In genomic region chr1:18530567-18531502, GRCh38 we compare ENCODE assay signal across 15 cellular contexts. TPM values are rescaled to one million over a fixed set of nuclear protein-coding genes. Genes with fewer than 3 reads are reported as not detected.
DNase-seq lines count a peak whose midpoint lies in the region; ATAC-seq, FAIRE-seq and TF ChIP-seq lines count a peak whose summit lies in the region.
"Had no signal": no experiment of that assay in that cellular context is flagged by ENCODE, and none has a peak within 500 bp of the region (broad histone marks: within the 10 kb centered on the region; RNA-seq: fewer than 3 reads in every experiment).

No MANE protein-coding gene starts in this region.

- DNase-seq in A673 (ENCODE audit: low spot score) (peak; percentile 57), GM13976 (ENCODE audit: low spot score) (peak; percentile 14), RCC 7860 (ENCODE audit: low spot score) (peak; percentile 18), keratinocyte (ENCODE audit: low read depth, low spot score) (no peak), retina (no peak)
- DNase-seq in activated T-cell treated with anti-CD3 and anti-CD28 coated beads, Interleukin-2, amount 50 U/mL, for 1 hour = no peak
- DNase-seq: Calu3; naive thymus-derived CD4-positive, alpha-beta T cell; stimulated activated CD4-positive, alpha-beta T cell treated with anti-CD3 and anti-CD28 coated beads, Interleukin-1b, Interleukin-23, amount 100 ng/mL, for 48 hours had no signal

- no peak overlapping the region for H3K9ac ChIP-seq in keratinocyte (ENCODE audit: control insufficient read depth, extremely low read depth, insufficient read depth, low read length)

- no peaks in the 10 kb centered on the region for H3K9me3 ChIP-seq in A673 (ENCODE audit: low read depth, low read length, poor library complexity, severe bottlenecking)
- H3K9me3 ChIP-seq in keratinocyte (ENCODE audit: control insufficient read depth, low read depth, low read length) = no peaks in the 10 kb centered on the region
- H3K9me3 ChIP-seq: tibial nerve had no signal

- FAIRE-seq in RCC 7860 (lab: Jason Lieb, UNC) (no peak), keratinocyte (lab: Jason Lieb, UNC) (no peak)

- dilution Hi-C loops in keratinocyte (cut with MboI; ENCODE audit: extremely low pct_ligation_motif_present, low sequenced_read_pairs) = no loop called here

- H3K27ac ChIP-seq in A673 (ENCODE audit: low read depth, low read length, poor library complexity, severe bottlenecking) (no peak overlapping the region), keratinocyte (ENCODE audit: control insufficient read depth, insufficient read depth, low read length) (no peak overlapping the region)
- H3K27ac ChIP-seq: tibial nerve had no signal

- H3K79me2 ChIP-seq in keratinocyte (ENCODE audit: control insufficient read depth, insufficient read depth, low read length) = no peaks in the 10 kb centered on the region

- intact Hi-C loops in A673 (cut with micrococcal nuclease; ENCODE audit: unreplicated experiment) = no loop called here

- CTCF ChIA-PET in A673 (lab: Charles Lee) = no interaction called here

- no TSS peak for BruUV-seq in A673 (replicated peaks; lab: Mats Ljungman, UMichigan)

- no peaks in the 10 kb centered on the region for H4K20me1 ChIP-seq in keratinocyte (ENCODE audit: control insufficient read depth, extremely low read depth, insufficient read depth, low read length)

- TF ChIP-seq CTCF in A673 (conservative IDR thresholded peaks at IDR 0.05; ENCODE audit: low read depth, low read length) (peak; percentile 66), GM13976 (IDR thresholded peaks at IDR 0.05; ENCODE audit: borderline replicate concordance, control extremely low read depth, extremely low read depth, insufficient read depth, missing control alignments) (no peak), keratinocyte (optimal IDR thresholded peaks at IDR 0.05 in 1 of 3, IDR thresholded peaks at IDR 0.05 in 1 of 3, conservative IDR thresholded peaks at IDR 0.05 in 1 of 3; ENCODE audit: extremely low read depth in 1 of 3, insufficient read depth in 2 of 3, low read length in 3 of 3) (peak; percentile 11 to 43 (median 37))

- peaks cover 3% of the 10 kb centered on the region for H3K4me1 ChIP-seq in A673 (ENCODE audit: insufficient read depth, low read length, poor library complexity, severe bottlenecking)
- H3K4me1 ChIP-seq in keratinocyte (ENCODE audit: control insufficient read depth, extremely low read depth, insufficient read depth, low read length) = no peaks in the 10 kb centered on the region
- H3K4me1 ChIP-seq: tibial nerve had no signal

- H3K27me3 ChIP-seq in A673 (replicated peaks; ENCODE audit: insufficient read depth, low read depth, low read length, poor library complexity) (no peaks in the 10 kb centered on the region), keratinocyte (ENCODE audit: control insufficient read depth, extremely low read depth, insufficient read depth, low read length) (no peaks in the 10 kb centered on the region)
- H3K27me3 ChIP-seq: tibial nerve had no signal

- H3K4me2 ChIP-seq in keratinocyte (ENCODE audit: control insufficient read depth, extremely low read depth, insufficient read depth, low read depth, low read length) = no peak overlapping the region

- H3K36me3 ChIP-seq in A673 (ENCODE audit: insufficient read depth, low read length, poor library complexity, severe bottlenecking) (no peaks in the 10 kb centered on the region), keratinocyte (ENCODE audit: control insufficient read depth in 2 of 2, extremely low read depth in 1 of 2, insufficient read depth in 2 of 2, low read length in 2 of 2) (no peaks in the 10 kb centered on the region)
- H3K36me3 ChIP-seq: tibial nerve had no signal

- POLR2A ChIA-PET in A673 (lab: Charles Lee; ENCODE audit: low non-redundant PET) = interaction anchor here (0.5 kb wide), 1 partner anchor 565 kb away, joined by 3 read pairs; no protein-coding TSS in a partner anchor

- no peak overlapping the region for H2AFZ ChIP-seq in keratinocyte (ENCODE audit: control insufficient read depth, low read length)

- ATAC-seq in HG02763 (IDR thresholded peaks at IDR 0.05; ENCODE audit: unreplicated experiment) (no peak), HG02798 (IDR thresholded peaks at IDR 0.05; ENCODE audit: poor library complexity, unreplicated experiment) (no peak)
- ATAC-seq: naive thymus-derived CD4-positive, alpha-beta T cell had no signal

- no peak overlapping the region for H3K4me3 ChIP-seq in A673 (ENCODE audit: low read depth, low read length, poor library complexity, severe bottlenecking)
- no peak overlapping the region for H3K4me3 ChIP-seq in keratinocyte (ENCODE audit: control insufficient read depth in 2 of 3, extremely low read depth in 1 of 3, insufficient read depth in 2 of 3, low read depth in 1 of 3, low read length in 3 of 3)
- H3K4me3 ChIP-seq: tibial nerve had no signal

- in situ Hi-C loops in GM13976 (cut with MboI; ENCODE audit: low sequenced_read_pairs, unreplicated experiment) = no loop called here

- H3K9me1 ChIP-seq in keratinocyte (ENCODE audit: control insufficient read depth, extremely low read depth, insufficient read depth, low read length) = no peaks in the 10 kb centered on the region

RNA-seq across cellular contexts. Expression of gene KLHDC7A, which starts 50.1 kb away (rescaled TPM):
- not detected in 2 replicates for total RNA-seq in A673 (2021)
- polyA plus RNA-seq in keratinocyte = not detected in 3 replicates
- polyA plus RNA-seq in keratinocyte (2011; ENCODE audit: low read depth) = not detected
- polyA plus RNA-seq in keratinocyte (2011; cell fraction: cytosol; rRNA removed) = not detected in 2 replicates
- polyA plus RNA-seq in keratinocyte (2011; cell fraction: nucleus; rRNA removed) = not detected in 2 replicates
- polyA plus RNA-seq in keratinocyte (2012; ENCODE audit: low replicate concordance) = 0.03 TPM in 1 of 2 replicates, not detected in the other
- polyA minus RNA-seq in keratinocyte = not detected in 3 replicates
- not detected for polyA minus RNA-seq in keratinocyte (2011; cell fraction: cytosol; rRNA and poly(A)+ RNA removed)
- not detected in 2 replicates for polyA minus RNA-seq in keratinocyte (2011; cell fraction: nucleus; rRNA and poly(A)+ RNA removed)
- total RNA-seq: cerebellum, glomerular endothelial cell, LHCN-M2 had no signal
- polyA plus RNA-seq: naive thymus-derived CD4-positive, alpha-beta T cell had no signal

Comparison
In these comparisons a context has a peak if more than half of its experiments do, and no peak if none do; other contexts are left out.
1. DNase-seq: peak in A673 (single experiment), GM13976 (single experiment) and RCC 7860 (single experiment); none in keratinocyte (single experiment), activated T-cell treated with anti-CD3 and anti-CD28 coated beads, Interleukin-2, amount 50 U/mL, for 1 hour (single experiment) and retina (single experiment).